ENCODE assay signal across 1 cellular context in genomic region chr1:177346960-177347359, GRCh38.
TF ChIP-seq lines count a peak whose summit lies in the region.

No MANE protein-coding gene starts in this region.

TF ChIP-seq in IMR-90, 13 proteins besides CTCF, POLR2A, EP300 and RAD21:
- TF ChIP-seq MXI1 (IDR thresholded peaks at IDR 0.05; ENCODE audit: borderline replicate concordance, low read depth, low read length), result no peak
- TF ChIP-seq NFE2L2 (IDR thresholded peaks at IDR 0.05; ENCODE audit: low read depth, low read length), result no peak
TF ChIP-seq in IMR-90: peak in this region for 0.
